Comparison of ENCODE assay signal across 30 cellular contexts in the genomic region with DNA sequence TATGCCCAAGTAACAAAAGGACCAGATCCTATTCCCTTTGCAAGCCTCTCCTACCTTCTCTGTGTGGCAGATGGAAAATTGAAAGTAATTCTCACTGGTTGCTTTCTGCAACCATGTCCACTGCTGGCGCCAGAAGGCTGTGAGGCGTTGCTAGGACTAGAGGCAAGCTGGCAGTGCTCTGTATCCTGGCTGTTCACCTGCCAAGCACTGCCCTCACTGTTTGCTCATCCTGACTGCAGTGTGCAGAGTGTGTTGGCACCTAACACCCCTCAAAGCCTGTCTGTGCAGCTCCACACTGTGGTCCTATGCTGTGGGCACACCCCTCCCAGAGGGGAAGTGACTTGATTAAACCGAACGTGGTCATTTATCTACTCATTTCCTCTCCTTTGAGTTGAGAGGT.
DNase-seq lines count a peak whose midpoint lies in the region; ATAC-seq, FAIRE-seq and TF ChIP-seq lines count a peak whose summit lies in the region.
"Had no signal": no experiment of that assay in that cellular context is flagged by ENCODE, and none has a peak within 500 bp of the region (broad histone marks: within the 10 kb centered on the region; RNA-seq: fewer than 3 reads in every experiment).

No MANE protein-coding gene starts in this region.

- no peak overlapping the region for H2BK20ac ChIP-seq in H1 (ENCODE audit: low read length)

- no peak overlapping the region for H3K4me2 ChIP-seq in H1 (ENCODE audit: insufficient read depth in 1 of 2, low read depth in 2 of 2, low read length in 2 of 2)
- H3K4me2 ChIP-seq: BLaER1 treated with 17β-estradiol and CSF1 and Interleukin-3, amounts not matched to agents 10 nM and 100 nM had no signal

- no peak overlapping the region for H4K5ac ChIP-seq in H1 (ENCODE audit: insufficient read length, low read depth, low read length)

- no peak overlapping the region for H3K4ac ChIP-seq in H1 (replicated peaks; ENCODE audit: insufficient read length, low read depth, low read length)

- POLR2A ChIA-PET in H1 (lab: Charles Lee; ENCODE audit: partially characterized antibody): no interaction called here

- H3K4me1 ChIP-seq in H1 (replicated peaks in 1 of 4; ENCODE audit: control insufficient read depth in 3 of 4, insufficient read depth in 4 of 4, low read length in 3 of 4) (peaks cover 0 to 4% (median 0%) of the 10 kb centered on the region in 4 experiments; a peak in 3 of 7 replicates), prostate gland (replicated peaks) (no peaks in the 10 kb centered on the region)
- H3K4me1 ChIP-seq: BLaER1 treated with 17β-estradiol and CSF1 and Interleukin-3, amounts not matched to agents 10 nM and 100 nM; SJSA1 had no signal

- H2AK5ac ChIP-seq in H1 (ENCODE audit: low read depth, low read length): no peak overlapping the region

- H3K23me2 ChIP-seq in H1 (ENCODE audit: low read depth, low read length): no peaks in the 10 kb centered on the region

- no peak for ATAC-seq in HG03469 (IDR thresholded peaks at IDR 0.05; ENCODE audit: unreplicated experiment)
- ATAC-seq: GM12878, K562, PC-3 had no signal

- H3K27me3 ChIP-seq in H1 (replicated peaks in 1 of 4; ENCODE audit: control insufficient read depth in 3 of 4, extremely low read depth in 1 of 4, insufficient read depth in 3 of 4, low read length in 3 of 4) (no peaks in the 10 kb centered on the region), prostate gland (replicated peaks; ENCODE audit: insufficient read depth) (no peaks in the 10 kb centered on the region)
- H3K27me3 ChIP-seq: BLaER1 treated with 17β-estradiol and CSF1 and Interleukin-3, amounts not matched to agents 10 nM and 100 nM; SJSA1 had no signal

- WGBS in H1 (ENCODE audit: extremely low coverage in 1 of 2, insufficient coverage in 1 of 2, insufficient read length in 1 of 2, insufficient replicate concordance in 2 of 2, low coverage in 1 of 2, low lambda C conversion rate in 2 of 2, missing lambda C conversion rate in 1 of 2), 2 experiments: 80% methylated on average over 3 of the region's 4 CpGs; no CpG with 5 or more reads in 1 of the 2 experiments
- WGBS in prostate gland: 38% methylated on average over 4 of the region's 4 CpGs

- H4K8ac ChIP-seq in H1 (ENCODE audit: extremely low read depth, insufficient read depth, low read length): no peak overlapping the region

- no peak overlapping the region for H3K56ac ChIP-seq in H1 (replicated peaks; ENCODE audit: insufficient read length, low read depth, low read length)

- no peak overlapping the region for H3K4me3 ChIP-seq in H1 (ENCODE audit: extremely low read depth in 1 of 4, insufficient read depth in 2 of 4, low read depth in 3 of 4, low read length in 4 of 4)
- H3K4me3 ChIP-seq in prostate gland: no peak overlapping the region
- H3K4me3 ChIP-seq: BLaER1 treated with 17β-estradiol and CSF1 and Interleukin-3, amounts not matched to agents 10 nM and 100 nM; GM12878; K562; SJSA1 had no signal

- H3K9ac ChIP-seq in H1 (replicated peaks in 1 of 4; ENCODE audit: extremely low read depth in 1 of 4, low read depth in 3 of 4, low read length in 3 of 4): no peak overlapping the region
- H3K9ac ChIP-seq: BLaER1 treated with 17β-estradiol and CSF1 and Interleukin-3, amounts not matched to agents 10 nM and 100 nM had no signal

- H2AFZ ChIP-seq in H1 (ENCODE audit: low read length): no peak overlapping the region

- H3K27ac ChIP-seq in H1 (ENCODE audit: low read depth, low read length) (no peak overlapping the region), prostate gland (no peak overlapping the region)
- H3K27ac ChIP-seq: BLaER1 treated with 17β-estradiol and CSF1 and Interleukin-3, amounts not matched to agents 10 nM and 100 nM; SJSA1 had no signal

- H2BK120ac ChIP-seq in H1 (replicated peaks; ENCODE audit: low read depth, low read length): no peak overlapping the region

- intact Hi-C loops in prostate gland (cut with DNase I): no loop called here

- no peak for TF ChIP-seq EP300 in H1 (IDR thresholded peaks at IDR 0.05; ENCODE audit: borderline replicate concordance in 1 of 2, low read depth in 2 of 2, low read length in 2 of 2)

- no peaks in the 10 kb centered on the region for H3K9me3 ChIP-seq in H1 (ENCODE audit: insufficient read depth in 2 of 2, low read depth in 1 of 2, low read length in 1 of 2)
- no peaks in the 10 kb centered on the region for H3K9me3 ChIP-seq in prostate gland
- H3K9me3 ChIP-seq: BLaER1 treated with 17β-estradiol and CSF1 and Interleukin-3, amounts not matched to agents 10 nM and 100 nM; SJSA1 had no signal

- no peak overlapping the region for H3K18ac ChIP-seq in H1 (ENCODE audit: extremely low read depth, low read length)

- no peaks in the 10 kb centered on the region for H4K20me1 ChIP-seq in H1 (replicated peaks in 1 of 2; ENCODE audit: control insufficient read depth in 1 of 2, insufficient read depth in 2 of 2, low read length in 2 of 2)
- H4K20me1 ChIP-seq: BLaER1 treated with 17β-estradiol and CSF1 and Interleukin-3, amounts not matched to agents 10 nM and 100 nM had no signal

- FAIRE-seq in H1 (lab: Jason Lieb, UNC): no peak
- FAIRE-seq: A204.1, D721Med, GM12878, GM19239, HTR-8/SVneo, K562 had no signal

- H3K36me3 ChIP-seq in H1 (ENCODE audit: control insufficient read depth in 2 of 4, insufficient read depth in 4 of 4, low read length in 3 of 4) (no peaks in the 10 kb centered on the region), prostate gland (no peaks in the 10 kb centered on the region)
- H3K36me3 ChIP-seq: BLaER1 treated with 17β-estradiol and CSF1 and Interleukin-3, amounts not matched to agents 10 nM and 100 nM; SJSA1 had no signal

- H3K79me1 ChIP-seq in H1 (ENCODE audit: low read depth, low read length): no peaks in the 10 kb centered on the region

- no peak for TF ChIP-seq CTCF in H1 (IDR thresholded peaks at IDR 0.05; ENCODE audit: control extremely low read depth in 1 of 3, insufficient read depth in 1 of 3, low read depth in 1 of 3, low read length in 3 of 3)
- no peak for TF ChIP-seq CTCF in prostate gland (IDR thresholded peaks at IDR 0.05)

- DNase-seq in HT1080 (ENCODE audit: low read depth) (peak; percentile 0), NCI-H2196 treated with DMSO at 0.1 percent for 48 hours (lab: John Stamatoyannopoulos, UW; ENCODE audit: unreplicated experiment) (peak; percentile 1), H1 (ENCODE audit: low read depth in 1 of 2, low spot score in 2 of 2) (no peak), prostate gland (ENCODE audit: low spot score) (peak; percentile 72), Ammon's horn (ENCODE audit: low spot score) (no peak), DMS153 (lab: John Stamatoyannopoulos, UW) (no peak), GM19238 (ENCODE audit: insufficient read length, low spot score) (no peak)
- DNase-seq: CD4-positive, alpha-beta T cell; DMS53; EL; GDM1; H9; Kasumi-1; NCI-H1417; NCI-H1694; NCI-H2081; NCI-H2171; NCI-H524; NCI-H774; PC-3; Right ventricle myocardium superior had no signal

- H2BK5ac ChIP-seq in H1 (ENCODE audit: low read depth, low read length): no peak overlapping the region

- CTCF ChIA-PET in H1 (lab: Charles Lee; ENCODE audit: partially characterized antibody): no interaction called here

- no peak overlapping the region for H3K23ac ChIP-seq in H1 (ENCODE audit: insufficient read length)

- H3K79me2 ChIP-seq in H1 (ENCODE audit: control insufficient read depth in 1 of 2, insufficient read depth in 2 of 2, low read length in 2 of 2): no peaks in the 10 kb centered on the region

- peak overlapping the region; percentile 60; the same call in 1 of the 2 replicates for H2BK12ac ChIP-seq in H1 (ENCODE audit: low read depth, low read length)

- no peak for TF ChIP-seq POLR2A in H1 (IDR thresholded peaks at IDR 0.05; ENCODE audit: control extremely low read depth in 1 of 2, low read depth in 2 of 2, low read length in 2 of 2)
- TF ChIP-seq POLR2A in prostate gland (IDR thresholded peaks at IDR 0.05): no peak

- no peak overlapping the region for H3K14ac ChIP-seq in H1 (ENCODE audit: insufficient read length)

- H2BK15ac ChIP-seq in H1 (ENCODE audit: low read length): 0 out of 2 replicates have a peak overlapping the region, but pooled peaks have one; percentile 72

- no peak for TF ChIP-seq RAD21 in H1 (IDR thresholded peaks at IDR 0.05 in 1 of 2, conservative IDR thresholded peaks at IDR 0.05 in 1 of 2; ENCODE audit: low read depth in 2 of 2, low read length in 2 of 2)

- H4K91ac ChIP-seq in H1 (replicated peaks; ENCODE audit: insufficient read length, low read length): peak overlapping the region; percentile 74

TF ChIP-seq in H1, 55 proteins besides CTCF, POLR2A, EP300 and RAD21 (continues in another document):
- no peak for TF ChIP-seq TAF7 (optimal IDR thresholded peaks at IDR 0.05; ENCODE audit: borderline replicate concordance, low read depth, low read length)
- no peak for TF ChIP-seq SIX5 (IDR thresholded peaks at IDR 0.05; ENCODE audit: low read depth, low read length)
- TF ChIP-seq, protein P1, sequence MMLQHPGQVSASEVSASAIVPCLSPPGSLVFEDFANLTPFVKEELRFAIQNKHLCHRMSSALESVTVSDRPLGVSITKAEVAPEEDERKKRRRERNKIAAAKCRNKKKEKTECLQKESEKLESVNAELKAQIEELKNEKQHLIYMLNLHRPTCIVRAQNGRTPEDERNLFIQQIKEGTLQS (IDR thresholded peaks at IDR 0.05; ENCODE audit: insufficient read depth, low read depth, low read length): no peak
- TF ChIP-seq RFX5 (IDR thresholded peaks at IDR 0.05; ENCODE audit: borderline replicate concordance, low read depth, low read length): no peak
- TF ChIP-seq CBX5 (IDR thresholded peaks at IDR 0.05; ENCODE audit: low read depth, low read length): no peak
- TF ChIP-seq RBBP5 (IDR thresholded peaks at IDR 0.05; ENCODE audit: borderline replicate concordance, low read depth, low read length): no peak
- TF ChIP-seq, protein P2, sequence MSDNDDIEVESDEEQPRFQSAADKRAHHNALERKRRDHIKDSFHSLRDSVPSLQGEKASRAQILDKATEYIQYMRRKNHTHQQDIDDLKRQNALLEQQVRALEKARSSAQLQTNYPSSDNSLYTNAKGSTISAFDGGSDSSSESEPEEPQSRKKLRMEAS (IDR thresholded peaks at IDR 0.05): no peak
- no peak for TF ChIP-seq CHD1 (IDR thresholded peaks at IDR 0.05; ENCODE audit: low read depth, low read length)
- TF ChIP-seq SRF (IDR thresholded peaks at IDR 0.05; ENCODE audit: low read depth, low read length): no peak
- no peak for TF ChIP-seq TCF12 (IDR thresholded peaks at IDR 0.05; ENCODE audit: low read depth, low read length)
- TF ChIP-seq BCL11A (IDR thresholded peaks at IDR 0.05; ENCODE audit: low read depth in 2 of 2, low read length in 2 of 2): no peak
- no peak for TF ChIP-seq HDAC6 (IDR thresholded peaks at IDR 0.05; ENCODE audit: low read depth, low read length)
- no peak for TF ChIP-seq KDM5A (IDR thresholded peaks at IDR 0.05; ENCODE audit: low read length)
- no peak for TF ChIP-seq RXRA (IDR thresholded peaks at IDR 0.05; ENCODE audit: insufficient read depth, low read depth, low read length)
- TF ChIP-seq SIRT6 (IDR thresholded peaks at IDR 0.05; ENCODE audit: low read length): no peak
- TF ChIP-seq CTBP2 (IDR thresholded peaks at IDR 0.05; ENCODE audit: borderline replicate concordance, insufficient read depth, insufficient read length, low read length): no peak
- no peak for TF ChIP-seq ZNF274 (IDR thresholded peaks at IDR 0.05; ENCODE audit: borderline replicate concordance, extremely low read depth, low read length)

Comparison
In these comparisons a context has a peak if more than half of its experiments do, and no peak if none do; other contexts are left out.
1. DNase-seq: peak in HT1080 (single experiment), NCI-H2196 treated with DMSO at 0.1 percent for 48 hours (single experiment) and prostate gland (single experiment); none in H1 (0 of 2), Ammon's horn (single experiment), DMS153 (single experiment) and GM19238 (single experiment).